9 cellular contexts compared by ENCODE assay signal in genomic region chr5:177429248-177430045, GRCh38. TPM values are rescaled to one million over a fixed set of nuclear protein-coding genes. Genes with fewer than 3 reads are reported as not detected.
DNase-seq lines count a peak whose midpoint lies in the region; ATAC-seq, FAIRE-seq and TF ChIP-seq lines count a peak whose summit lies in the region.
"Had no signal": no experiment of that assay in that cellular context is flagged by ENCODE, and none has a peak within 500 bp of the region (broad histone marks: within the 10 kb centered on the region; RNA-seq: fewer than 3 reads in every experiment).

No MANE protein-coding gene starts in this region.

- H3K9ac ChIP-seq in GM12878 (ENCODE audit: control insufficient read depth, insufficient read depth, low read length) (peak overlapping the region; percentile 93), trophoblast cell (ENCODE audit: low read length) (no peak overlapping the region)

- H3K27me3 ChIP-seq in GM12878 (replicated peaks in 1 of 2; ENCODE audit: control insufficient read depth in 2 of 2, insufficient read depth in 2 of 2, low read length in 1 of 2) (no peaks in the 10 kb centered on the region), trophoblast cell (ENCODE audit: insufficient read depth, low read length) (no peaks in the 10 kb centered on the region), aorta (ENCODE audit: control insufficient read depth in 1 of 2, insufficient read depth in 2 of 2, low read length in 1 of 2) (no peaks in the 10 kb centered on the region), esophagus muscularis mucosa (no peaks in the 10 kb centered on the region)

- H3K23ac ChIP-seq in trophoblast cell (ENCODE audit: low read length), result no peak overlapping the region

- BruUV-seq in GM12878 (replicated peaks; lab: Mats Ljungman, UMichigan), result no TSS peak

- H2BK120ac ChIP-seq in trophoblast cell (ENCODE audit: insufficient read depth, low read length, poor library complexity), result no peak overlapping the region

- H3K9me3 ChIP-seq in GM12878 (replicated peaks; ENCODE audit: control insufficient read depth, insufficient read depth, low read length), result no peaks in the 10 kb centered on the region
- no peaks in the 10 kb centered on the region for H3K9me3 ChIP-seq in trophoblast cell (ENCODE audit: insufficient read depth, low read depth, low read length)
- H3K9me3 ChIP-seq in aorta (ENCODE audit: control insufficient read depth, low read length), result no peaks in the 10 kb centered on the region
- no peaks in the 10 kb centered on the region for H3K9me3 ChIP-seq in esophagus muscularis mucosa

- H3K18ac ChIP-seq in trophoblast cell (ENCODE audit: low read length), result no peak overlapping the region

- H3K4me1 ChIP-seq in GM12878 (ENCODE audit: control insufficient read depth, insufficient read depth, low read length) (peaks cover 56% of the 10 kb centered on the region), trophoblast cell (ENCODE audit: control insufficient read depth in 1 of 2, insufficient read depth in 2 of 2, low read length in 2 of 2) (peaks cover 13 to 14% of the 10 kb centered on the region in 2 experiments), aorta (ENCODE audit: control insufficient read depth in 1 of 2, insufficient read depth in 2 of 2, low read length in 2 of 2) (peaks cover 0 to 3% of the 10 kb centered on the region in 2 donors), esophagus muscularis mucosa (peaks cover 45 to 67% (median 62%) of the 10 kb centered on the region in 4 donors)

- H4K8ac ChIP-seq in trophoblast cell (ENCODE audit: low read depth, low read length), result no peak overlapping the region

- CTCF ChIA-PET in GM12878 (lab: Yijun Ruan, JAX), result interaction anchor here (0.6 to 13.2 kb wide), 14 partner anchors 15 to 392 kb away, joined by 3 to 188 read pairs (median 4); partner anchors contain the start of genes PFN3 and PRR7

- H3K4ac ChIP-seq in trophoblast cell (ENCODE audit: low read depth, low read length), result no peak overlapping the region

- H3K4me2 ChIP-seq in GM12878 (ENCODE audit: control insufficient read depth, insufficient read depth), result peak overlapping the region; percentile 65
- no peak overlapping the region for H3K4me2 ChIP-seq in trophoblast cell (ENCODE audit: low read length)

- TF ChIP-seq EP300 in GM12878 (IDR thresholded peaks at IDR 0.05; ENCODE audit: borderline replicate concordance in 1 of 2, control insufficient read depth in 1 of 2, low read depth in 2 of 2, low read length in 2 of 2) (peak in 1 of 2 experiments; percentile 65; a peak in 2 of 4 replicates), esophagus muscularis mucosa (IDR thresholded peaks at IDR 0.05) (no peak)

- RAD21 ChIA-PET in GM12878 (lab: Charles Lee; ENCODE audit: unreplicated experiment), result interaction anchor here (0.6 to 11.0 kb wide), 12 partner anchors 15 to 112 kb away, joined by 3 to 288 read pairs (median 5); partner anchors contain the start of genes DOK3, F12 and PRR7

- no peak overlapping the region for H4K91ac ChIP-seq in trophoblast cell (ENCODE audit: low read depth, low read length)

- H2AFZ ChIP-seq in GM12878 (ENCODE audit: control insufficient read depth, low read depth, low read length), result no peak overlapping the region
- H2AFZ ChIP-seq in trophoblast cell (ENCODE audit: insufficient read depth, low read length, poor library complexity), result no peak overlapping the region

- peak; percentile 23 for ATAC-seq in GM12878
- no peak for ATAC-seq in aorta (ENCODE audit: low FRiP score)
- ATAC-seq in HG02678 (IDR thresholded peaks at IDR 0.05; ENCODE audit: unreplicated experiment), result no peak

- H3K27ac ChIP-seq in GM12878 (ENCODE audit: control insufficient read depth, insufficient read depth) (peak overlapping the region; percentile 94), trophoblast cell (ENCODE audit: low read depth, low read length) (no peak overlapping the region), aorta (ENCODE audit: low read depth in 1 of 2, low read length in 2 of 2) (no peak overlapping the region), esophagus muscularis mucosa (replicated peaks in 1 of 4) (peak overlapping the region in 1 of 4 donors; percentile 44)

- H3K36me3 ChIP-seq in GM12878 (ENCODE audit: control insufficient read depth in 2 of 2, insufficient read depth in 2 of 2, low read length in 1 of 2), result peaks cover 16 to 23% of the 10 kb centered on the region in 2 experiments; a peak in 3 of 4 replicates
- peaks cover 31 to 35% of the 10 kb centered on the region in 2 experiments for H3K36me3 ChIP-seq in trophoblast cell (ENCODE audit: control insufficient read depth in 1 of 2, insufficient read depth in 2 of 2, low read length in 2 of 2)
- H3K36me3 ChIP-seq in aorta (ENCODE audit: control insufficient read depth in 1 of 2, insufficient read depth in 2 of 2, low read length in 1 of 2), result no peaks in the 10 kb centered on the region
- peaks cover 26 to 49% (median 41%) of the 10 kb centered on the region in 4 donors for H3K36me3 ChIP-seq in esophagus muscularis mucosa

- 11% methylated on average over 6 of the region's 6 CpGs for WGBS in GM12878 (ENCODE audit: insufficient coverage, insufficient replicate concordance, low lambda C conversion rate, missing lambda C conversion rate)
- no CpG with 5 or more reads among the region's 6 CpGs for WGBS in trophoblast cell (ENCODE audit: extremely low coverage, insufficient coverage, insufficient read length)
- 90 to 91% methylated on average over 6 of the region's 6 CpGs for WGBS in aorta, 2 donors
- WGBS in esophagus muscularis mucosa, result 77% methylated on average over 6 of the region's 6 CpGs

- no peak overlapping the region for H4K12ac ChIP-seq in trophoblast cell (ENCODE audit: low read depth, low read length)

- DNase-seq in UCSD-AML1 (lab: John Stamatoyannopoulos, UW; ENCODE audit: unreplicated experiment), result peak; percentile 89
- peak; percentile 72 for DNase-seq in GM12878 (ENCODE audit: low read depth, low spot score)
- DNase-seq in trophoblast cell, result peak; percentile 31 to 33
- DNase-seq in aorta, result peak; percentile 80 to 90
- DNase-seq in esophagus muscularis mucosa (ENCODE audit: extremely low spot score), result no peak
- no peak for DNase-seq in HTR-8/SVneo (ENCODE audit: insufficient read length, low spot score)

- H3K79me2 ChIP-seq in GM12878 (ENCODE audit: control insufficient read depth, insufficient read depth, low read length), result peaks cover 58% of the 10 kb centered on the region
- peaks cover 5% of the 10 kb centered on the region for H3K79me2 ChIP-seq in trophoblast cell (ENCODE audit: control insufficient read depth, insufficient read depth, low read length, poor library complexity)

- H2BK5ac ChIP-seq in trophoblast cell (ENCODE audit: low read depth, low read length, poor library complexity), result no peak overlapping the region

- TF ChIP-seq POLR2A in GM15510 (IDR thresholded peaks at IDR 0.05; ENCODE audit: borderline replicate concordance, extremely low read depth, insufficient read length) (peak; percentile 27), GM12878 (IDR thresholded peaks at IDR 0.05; ENCODE audit: low read depth, low read length) (no peak), esophagus muscularis mucosa (IDR thresholded peaks at IDR 0.05; ENCODE audit: low read depth) (no peak)

- intact Hi-C loops in GM12878 (cut with micrococcal nuclease; ENCODE audit: unreplicated experiment), result loop anchor here (2.0 kb wide), 1 partner anchor 19 kb away; no protein-coding TSS in a partner anchor
- intact Hi-C loops in aorta (cut with DNase I), result no loop called here
- intact Hi-C loops in esophagus muscularis mucosa (cut with DNase I), result no loop called here

- peaks cover 9% of the 10 kb centered on the region for H3K79me1 ChIP-seq in trophoblast cell (ENCODE audit: low read length)

- SMC1A ChIA-PET in GM12878 (lab: Charles Lee; ENCODE audit: uncharacterized antibody, unreplicated experiment), result interaction anchor here (0.6 to 7.5 kb wide), 16 partner anchors 11 to 312 kb away, joined by 3 to 73 read pairs (median 4); partner anchors contain the start of genes PFN3 and PRR7

- POLR2A ChIA-PET in GM12878 (lab: Charles Lee), result interaction anchor here (0.6 to 13.4 kb wide), 19 partner anchors 9 to 167 kb away, joined by 3 to 358 read pairs (median 4); partner anchors contain the start of genes DDX41, F12, PDLIM7 and PFN3

- no peak overlapping the region for H3K14ac ChIP-seq in trophoblast cell (ENCODE audit: low read length)

- H2AK5ac ChIP-seq in trophoblast cell (ENCODE audit: low read length), result no peak overlapping the region

- TF ChIP-seq CTCF in GM12878 (IDR thresholded peaks at IDR 0.05 in 2 of 3, conservative IDR thresholded peaks at IDR 0.05 in 1 of 3; ENCODE audit: control insufficient read depth in 2 of 3, extremely low read depth in 1 of 3, insufficient read depth in 1 of 3, low read depth in 3 of 3, low read length in 3 of 3) (no peak), esophagus muscularis mucosa (IDR thresholded peaks at IDR 0.05) (no peak)

- in situ Hi-C loops in GM12878 (cut with MboI), result no loop called here

- no peaks in the 10 kb centered on the region for H4K20me1 ChIP-seq in GM12878 (ENCODE audit: control insufficient read depth, insufficient read depth)

- peak overlapping the region; percentile 83 for H3K4me3 ChIP-seq in GM12878
- peak overlapping the region; percentile 8 for H3K4me3 ChIP-seq in trophoblast cell (ENCODE audit: low read depth, low read length)
- no peak overlapping the region for H3K4me3 ChIP-seq in aorta (ENCODE audit: low read length in 2 of 2)
- no peak overlapping the region for H3K4me3 ChIP-seq in esophagus muscularis mucosa

- no peak for TF ChIP-seq RAD21 in GM12878 (IDR thresholded peaks at IDR 0.05; ENCODE audit: insufficient read depth, low read depth, low read length)

- peak; percentile 80 for FAIRE-seq in GM12878 (lab: Jason Lieb, UNC)
- FAIRE-seq in HTR-8/SVneo (lab: Jason Lieb, UNC), result no peak

- H2BK12ac ChIP-seq in trophoblast cell (ENCODE audit: low read length), result no peak overlapping the region

RNA-seq across cellular contexts. Expression of gene GRK6, which starts 3.0 kb away (rescaled TPM):
- 126 and 167 TPM in 2 replicates for total RNA-seq in GM12878 (2013; cell fraction: nucleolus; rRNA removed)
- 82.3 and 90.7 TPM in 2 replicates for total RNA-seq in GM12878 (2014; rRNA removed)
- total RNA-seq in GM12878 (2014; rRNA removed; fragmentation: Illumina TruSeq; extraction: Trizol), result 43.6 and 46.7 TPM in 2 replicates
- total RNA-seq in GM12878 (2021), result 118 and 124 TPM in 2 replicates
- polyA plus RNA-seq in GM12878 (2011; ENCODE audit: low read depth), result 16.1 TPM
- polyA plus RNA-seq in GM12878 (2011; rRNA removed), result 28.1 and 38.1 TPM in 2 replicates
- 63.7 and 70.0 TPM in 2 replicates for polyA plus RNA-seq in GM12878 (2011; cell fraction: cytosol; rRNA removed)
- 103 and 138 TPM in 2 replicates for polyA plus RNA-seq in GM12878 (2011; cell fraction: nucleus; rRNA removed)
- 45.5 and 47.2 TPM in 2 replicates for polyA plus RNA-seq in GM12878 (2012)
- polyA plus RNA-seq in GM12878 (2014; fragmentation: Illumina TruSeq; extraction: Trizol), result 8.6 and 31.1 TPM in 2 replicates
- 1 to 10 TPM in 1 of 2 experiments, under 1 TPM in 1; 0.79 to 2.6 TPM for polyA plus RNA-seq in GM12878 (2014; fragmentation: Nextera tagmentation; extraction: Ambion mirVana)
- polyA plus RNA-seq in GM12878 (2014; rRNA removed), result 78.2 and 85.5 TPM in 2 replicates
- polyA plus RNA-seq in GM12878 (2016; fragmentation: Nextera tagmentation; extraction: Ambion mirVana), result 10 to 100 TPM; 13.5 to 45.1 TPM
- polyA minus RNA-seq in GM12878 (2011; rRNA and poly(A)+ RNA removed), result 43.4 and 59.9 TPM in 2 replicates
- 25.1 and 27.3 TPM in 2 replicates for polyA minus RNA-seq in GM12878 (2011; cell fraction: cytosol; rRNA and poly(A)+ RNA removed)
- polyA minus RNA-seq in GM12878 (2011; cell fraction: nucleus; rRNA and poly(A)+ RNA removed), result 71.0 and 116 TPM in 2 replicates
- 15.2 and 16.0 TPM in 2 replicates for polyA plus RNA-seq in trophoblast cell (2013)
- 10 to 100 TPM; 26.8 to 27.6 TPM for total RNA-seq in aorta
- 10 to 100 TPM; 13.0 to 14.1 TPM for polyA plus RNA-seq in aorta
- 10 to 100 TPM; 29.1 to 44.7 (median 36.3) TPM for total RNA-seq in esophagus muscularis mucosa

RNA-seq across cellular contexts. Expression of gene PRR7, which starts 17.2 kb away (rescaled TPM):
- total RNA-seq in GM12878 (2013; cell fraction: nucleolus; rRNA removed), result 20.9 and 22.0 TPM in 2 replicates
- total RNA-seq in GM12878 (2014; rRNA removed), result 12.0 and 15.3 TPM in 2 replicates
- total RNA-seq in GM12878 (2014; rRNA removed; fragmentation: Illumina TruSeq; extraction: Trizol), result 0.40 and 0.60 TPM in 2 replicates
- 15.7 and 15.9 TPM in 2 replicates for total RNA-seq in GM12878 (2021)
- 0.67 TPM for polyA plus RNA-seq in GM12878 (2011; ENCODE audit: low read depth)
- 0.89 and 3.9 TPM in 2 replicates for polyA plus RNA-seq in GM12878 (2011; rRNA removed)
- polyA plus RNA-seq in GM12878 (2011; cell fraction: cytosol; rRNA removed), result 13.3 and 32.6 TPM in 2 replicates
- 26.2 and 34.2 TPM in 2 replicates for polyA plus RNA-seq in GM12878 (2011; cell fraction: nucleus; rRNA removed)
- 5.0 and 10.6 TPM in 2 replicates for polyA plus RNA-seq in GM12878 (2012)
- polyA plus RNA-seq in GM12878 (2014; fragmentation: Illumina TruSeq; extraction: Trizol), result 0.09 TPM in 1 of 2 replicates, not detected in the other
- polyA plus RNA-seq in GM12878 (2014; fragmentation: Nextera tagmentation; extraction: Ambion mirVana), result not detected
- 18.8 and 21.0 TPM in 2 replicates for polyA plus RNA-seq in GM12878 (2014; rRNA removed)
- 1 to 10 TPM; 4.6 TPM for polyA plus RNA-seq in GM12878 (2016; fragmentation: Nextera tagmentation; extraction: Ambion mirVana)
- polyA minus RNA-seq in GM12878 (2011; rRNA and poly(A)+ RNA removed), result 0.44 and 2.4 TPM in 2 replicates
- 5.6 and 7.6 TPM in 2 replicates for polyA minus RNA-seq in GM12878 (2011; cell fraction: cytosol; rRNA and poly(A)+ RNA removed)
- 6.2 and 11.8 TPM in 2 replicates for polyA minus RNA-seq in GM12878 (2011; cell fraction: nucleus; rRNA and poly(A)+ RNA removed)
- polyA plus RNA-seq in trophoblast cell (2013), result 1.7 and 1.9 TPM in 2 replicates
- 1 to 10 TPM; 1.9 to 2.0 TPM for total RNA-seq in aorta
- under 1 TPM in 1 of 2 donors, not detected in 1; 0.74 TPM for polyA plus RNA-seq in aorta
- 1 to 10 TPM in 2 of 4 donors, under 1 TPM in 2; 0.42 to 2.5 (median 1.6) TPM for total RNA-seq in esophagus muscularis mucosa

RNA-seq across cellular contexts. Expression of gene F12, which starts 20.1 kb away (rescaled TPM):
- total RNA-seq in GM12878 (2013; cell fraction: nucleolus; rRNA removed), result 4.6 and 6.3 TPM in 2 replicates
- total RNA-seq in GM12878 (2014; rRNA removed) (6.9 and 7.1 TPM in 2 replicates), GM12878 (2014; rRNA removed; fragmentation: Illumina TruSeq; extraction: Trizol) (0.49 and 0.74 TPM in 2 replicates), GM12878 (2021) (5.8 and 7.1 TPM in 2 replicates), aorta (under 1 TPM; 0.23 to 0.33 TPM), esophagus muscularis mucosa (under 1 TPM in 1 of 4 donors, not detected in 3; 0.17 TPM)
- polyA plus RNA-seq in GM12878 (2011; ENCODE audit: low read depth), result 2.0 TPM
- polyA plus RNA-seq in GM12878 (2011; rRNA removed) (2.3 and 5.2 TPM in 2 replicates), GM12878 (2014; fragmentation: Illumina TruSeq; extraction: Trizol) (0.25 and 0.82 TPM in 2 replicates), GM12878 (2014; fragmentation: Nextera tagmentation; extraction: Ambion mirVana) (under 1 TPM; 0.50 to 0.82 TPM), GM12878 (2014; rRNA removed) (5.9 and 9.9 TPM in 2 replicates), GM12878 (2016; fragmentation: Nextera tagmentation; extraction: Ambion mirVana) (10 to 100 TPM in 1 of 2 experiments, 1 to 10 TPM in 1; 9.7 to 11.3 TPM), aorta (1 to 10 TPM in 1 of 2 donors, not detected in 1; 1.8 TPM)
- 6.7 and 11.9 TPM in 2 replicates for polyA plus RNA-seq in GM12878 (2011; cell fraction: cytosol; rRNA removed)
- 14.0 and 14.8 TPM in 2 replicates for polyA plus RNA-seq in GM12878 (2011; cell fraction: nucleus; rRNA removed)
- 3.0 and 4.4 TPM in 2 replicates for polyA plus RNA-seq in GM12878 (2012)
- polyA minus RNA-seq in GM12878 (2011; rRNA and poly(A)+ RNA removed), result 1.8 and 3.0 TPM in 2 replicates
- 2.9 and 7.5 TPM in 2 replicates for polyA minus RNA-seq in GM12878 (2011; cell fraction: cytosol; rRNA and poly(A)+ RNA removed)
- 2.9 and 3.5 TPM in 2 replicates for polyA minus RNA-seq in GM12878 (2011; cell fraction: nucleus; rRNA and poly(A)+ RNA removed)
- polyA plus RNA-seq in trophoblast cell (2013), result 0.47 and 0.49 TPM in 2 replicates

RNA-seq across cellular contexts. Expression of gene PFN3, which starts 29.0 kb away (rescaled TPM):
- total RNA-seq in GM12878 (2013; cell fraction: nucleolus; rRNA removed), result 2.1 TPM in 1 of 2 replicates, not detected in the other
- total RNA-seq in GM12878 (2014; rRNA removed), result not detected in 2 replicates
- not detected in 2 replicates for total RNA-seq in GM12878 (2014; rRNA removed; fragmentation: Illumina TruSeq; extraction: Trizol)
- total RNA-seq in GM12878 (2021), result not detected in 2 replicates
- not detected for polyA plus RNA-seq in GM12878 (2011; ENCODE audit: low read depth)
- polyA plus RNA-seq in GM12878 (2011; rRNA removed), result not detected in 2 replicates
- not detected in 2 replicates for polyA plus RNA-seq in GM12878 (2011; cell fraction: cytosol; rRNA removed)
- not detected in 2 replicates for polyA plus RNA-seq in GM12878 (2011; cell fraction: nucleus; rRNA removed)
- not detected in 2 replicates for polyA plus RNA-seq in GM12878 (2012)
- not detected in 2 replicates for polyA plus RNA-seq in GM12878 (2014; fragmentation: Illumina TruSeq; extraction: Trizol)
- polyA plus RNA-seq in GM12878 (2014; fragmentation: Nextera tagmentation; extraction: Ambion mirVana), result not detected
- not detected in 2 replicates for polyA plus RNA-seq in GM12878 (2014; rRNA removed)
- not detected for polyA plus RNA-seq in GM12878 (2016; fragmentation: Nextera tagmentation; extraction: Ambion mirVana)
- polyA minus RNA-seq in GM12878 (2011; rRNA and poly(A)+ RNA removed), result not detected in 2 replicates
- not detected in 2 replicates for polyA minus RNA-seq in GM12878 (2011; cell fraction: cytosol; rRNA and poly(A)+ RNA removed)
- not detected in 2 replicates for polyA minus RNA-seq in GM12878 (2011; cell fraction: nucleus; rRNA and poly(A)+ RNA removed)
- polyA plus RNA-seq in trophoblast cell (2013), result not detected in 2 replicates
- total RNA-seq in aorta, result not detected
- not detected for polyA plus RNA-seq in aorta
- not detected for total RNA-seq in esophagus muscularis mucosa
- total RNA-seq: epithelial cell of proximal tubule had no signal

RNA-seq across cellular contexts. Expression of gene DBN1, which starts 44.0 kb away (rescaled TPM):
- total RNA-seq in GM12878 (2013; cell fraction: nucleolus; rRNA removed), result 33.1 and 35.4 TPM in 2 replicates
- total RNA-seq in GM12878 (2014; rRNA removed) (36.0 and 42.0 TPM in 2 replicates), GM12878 (2014; rRNA removed; fragmentation: Illumina TruSeq; extraction: Trizol) (16.8 and 19.2 TPM in 2 replicates), GM12878 (2021) (75.4 and 81.0 TPM in 2 replicates), aorta (100 to 1,000 TPM in 1 of 2 donors, 10 to 100 TPM in 1; 66.3 to 140 TPM), esophagus muscularis mucosa (100 to 1,000 TPM in 3 of 4 donors, 10 to 100 TPM in 1; 92.2 to 160 (median 130) TPM)
- polyA plus RNA-seq in GM12878 (2011; ENCODE audit: low read depth), result 8.1 TPM
- polyA plus RNA-seq in GM12878 (2011; rRNA removed) (10.0 and 14.1 TPM in 2 replicates), GM12878 (2014; fragmentation: Illumina TruSeq; extraction: Trizol) (3.2 and 15.9 TPM in 2 replicates), GM12878 (2014; fragmentation: Nextera tagmentation; extraction: Ambion mirVana) (under 1 TPM; 0.18 to 0.62 TPM), GM12878 (2014; rRNA removed) (49.0 and 58.5 TPM in 2 replicates), GM12878 (2016; fragmentation: Nextera tagmentation; extraction: Ambion mirVana) (10 to 100 TPM; 36.5 to 38.0 TPM), aorta (10 to 100 TPM; 23.7 to 68.9 TPM)
- polyA plus RNA-seq in GM12878 (2011; cell fraction: cytosol; rRNA removed), result 12.3 and 18.9 TPM in 2 replicates
- 53.4 and 220 TPM in 2 replicates for polyA plus RNA-seq in GM12878 (2011; cell fraction: nucleus; rRNA removed)
- 13.9 and 24.5 TPM in 2 replicates for polyA plus RNA-seq in GM12878 (2012)
- 12.5 and 16.2 TPM in 2 replicates for polyA minus RNA-seq in GM12878 (2011; rRNA and poly(A)+ RNA removed)
- 13.1 and 13.9 TPM in 2 replicates for polyA minus RNA-seq in GM12878 (2011; cell fraction: cytosol; rRNA and poly(A)+ RNA removed)
- polyA minus RNA-seq in GM12878 (2011; cell fraction: nucleus; rRNA and poly(A)+ RNA removed), result 11.1 and 35.8 TPM in 2 replicates
- 206 and 211 TPM in 2 replicates for polyA plus RNA-seq in trophoblast cell (2013)

Comparison
In these comparisons a context has a peak if more than half of its experiments do, and no peak if none do; other contexts are left out.
1. DNase-seq: peak in UCSD-AML1 (single experiment), GM12878 (single experiment), trophoblast cell (2 of 2) and aorta (2 of 2); none in esophagus muscularis mucosa (single experiment) and HTR-8/SVneo (single experiment).
2. H3K4me3 ChIP-seq: peak in GM12878 (single experiment) and trophoblast cell (single experiment); none in aorta (0 of 2) and esophagus muscularis mucosa (0 of 4).